In genomic region chr4:153068751-153069150, GRCh38 we compare ENCODE assay signal across 31 cellular contexts.
"Had no signal": no experiment of that assay in that cellular context is flagged by ENCODE, and none has a peak within 500 bp of the region (broad histone marks: within the 10 kb centered on the region; RNA-seq: fewer than 3 reads in every experiment).

No MANE protein-coding gene starts in this region.

- H3K9me3 ChIP-seq: left lung, lower lobe of right lung, neutrophil, ovary, right atrium auricular region, suprapubic skin, thoracic aorta, tibial artery, upper lobe of right lung had no signal

- DNase-seq: hypothalamus; immature natural killer cell; kidney; left colon; left lung; lower lobe of right lung; mammary epithelial cell; mesenchymal stem cell; naive thymus-derived CD8-positive, alpha-beta T cell; ovary; stimulated activated CD4-positive, alpha-beta T cell treated with anti-CD3 and anti-CD28 coated beads, Interleukin-12 subunit alpha, Interleukin-12 subunit beta, amount 100 ng/mL, for 4 hours; stimulated activated CD4-positive, alpha-beta T cell treated with anti-CD3 and anti-CD28 coated beads, Interleukin-15, amount 100 ng/mL, for 24 hours; stimulated activated CD4-positive, alpha-beta T cell treated with anti-CD3 and anti-CD28 coated beads, Interleukin-2, amount 100 ng/mL, for 24 hours; stimulated activated CD4-positive, alpha-beta T cell treated with anti-CD3 and anti-CD28 coated beads, Interleukin-4, amount 100 ng/mL, for 24 hours; stimulated activated naive CD4-positive, alpha-beta T cell; tibial artery; trophoblast cell; upper lobe of right lung had no signal

- H3K27me3 Mint-ChIP-seq: stimulated activated naive CD8-positive, alpha-beta T cell treated with anti-CD3 and anti-CD28 coated beads, Interleukin-15, Interleukin-2, amounts not matched to agents 100 ng/mL and 50 ng/mL, for 24 hours had no signal

- ATAC-seq: left colon; left lung; lower lobe of right lung; naive thymus-derived CD8-positive, alpha-beta T cell; sciatic nerve; stimulated activated effector memory CD8-positive, alpha-beta T cell treated with anti-CD3 and anti-CD28 coated beads, Interleukin-12 subunit alpha, Interleukin-12 subunit beta, amount 100 ng/mL, for 72 hours; upper lobe of right lung had no signal

- H3K27ac ChIP-seq: left lung, lower lobe of right lung, neutrophil, ovary, right atrium auricular region, skin epidermis, suprapubic skin, thoracic aorta, tibial artery, upper lobe of right lung had no signal

- H3K36me3 Mint-ChIP-seq: immature natural killer cell; stimulated activated effector memory CD8-positive, alpha-beta T cell treated with anti-CD3 and anti-CD28 coated beads, Interleukin-12 subunit alpha, Interleukin-12 subunit beta, amount 100 ng/mL, for 72 hours had no signal

- FAIRE-seq: islet of Langerhans, kidney, urothelium cell line had no signal

- H3K4me1 Mint-ChIP-seq: immature natural killer cell; naive thymus-derived CD8-positive, alpha-beta T cell; nephron; stimulated activated effector memory CD8-positive, alpha-beta T cell treated with anti-CD3 and anti-CD28 coated beads, Interleukin-12 subunit alpha, Interleukin-12 subunit beta, amount 100 ng/mL, for 72 hours had no signal

- H3K36me3 ChIP-seq: left lung, lower lobe of right lung, neutrophil, ovary, right atrium auricular region, suprapubic skin, thoracic aorta, tibial artery, upper lobe of right lung had no signal

- H3K4me1 ChIP-seq: left lung, lower lobe of right lung, right atrium auricular region, tibial artery, upper lobe of right lung had no signal

- H3K9me3 Mint-ChIP-seq: stimulated activated effector memory CD8-positive, alpha-beta T cell treated with anti-CD3 and anti-CD28 coated beads, Interleukin-12 subunit alpha, Interleukin-12 subunit beta, amount 100 ng/mL, for 72 hours; stimulated activated naive CD8-positive, alpha-beta T cell treated with anti-CD3 and anti-CD28 coated beads, Interleukin-15, Interleukin-2, amounts not matched to agents 100 ng/mL and 50 ng/mL, for 24 hours had no signal

- H3K4me3 ChIP-seq: left lung, lower lobe of right lung, ovary, right atrium auricular region, skin epidermis, suprapubic skin, thoracic aorta, tibial artery, upper lobe of right lung had no signal

- H3K27ac Mint-ChIP-seq: nephron; progenitor cell of endocrine pancreas; stimulated activated effector memory CD8-positive, alpha-beta T cell treated with anti-CD3 and anti-CD28 coated beads, Interleukin-12 subunit alpha, Interleukin-12 subunit beta, amount 100 ng/mL, for 72 hours; stimulated activated naive CD8-positive, alpha-beta T cell treated with anti-CD3 and anti-CD28 coated beads, Interleukin-15, Interleukin-2, amounts not matched to agents 100 ng/mL and 50 ng/mL, for 24 hours had no signal

- H3K4me3 Mint-ChIP-seq: immature natural killer cell; naive thymus-derived CD8-positive, alpha-beta T cell; nephron; neural crest cell; stimulated activated effector memory CD8-positive, alpha-beta T cell treated with anti-CD3 and anti-CD28 coated beads, Interleukin-12 subunit alpha, Interleukin-12 subunit beta, amount 100 ng/mL, for 72 hours; stimulated activated naive CD8-positive, alpha-beta T cell treated with anti-CD3 and anti-CD28 coated beads, Interleukin-15, Interleukin-2, amounts not matched to agents 100 ng/mL and 50 ng/mL, for 24 hours had no signal

- H3K27me3 ChIP-seq: left lung, neutrophil, ovary, right atrium auricular region, suprapubic skin, tibial artery, upper lobe of right lung had no signal
